In genomic region chr9:121767176-121767769, GRCh38 we compare ENCODE assay signal across 21 cellular contexts.
A peak's percentile ranks its signal among the peaks of the same experiment; 100 is the strongest.
DNase-seq lines count a peak whose midpoint lies in the region; ATAC-seq and TF ChIP-seq lines count a peak whose summit lies in the region.
"Had no signal": no experiment of that assay in that cellular context is flagged by ENCODE, and none has a peak within 500 bp of the region (broad histone marks: within the 10 kb centered on the region; RNA-seq: fewer than 3 reads in every experiment).

No MANE protein-coding gene starts in this region.

- peaks cover 42% of the 10 kb centered on the region for H3K4me1 ChIP-seq in osteoblast (ENCODE audit: insufficient read depth, low read length)
- H3K4me1 ChIP-seq: BE2C had no signal

- no peaks in the 10 kb centered on the region for H3K79me2 ChIP-seq in osteoblast (ENCODE audit: insufficient read depth, low read length)

- H3K4me3 Mint-ChIP-seq in CD14-positive monocyte (peak overlapping the region in 1 of 2 donors; percentile 16), brain (no peak overlapping the region)
- H3K4me3 Mint-ChIP-seq: CD8-positive, alpha-beta T cell had no signal

- H3K36me3 ChIP-seq in osteoblast (ENCODE audit: insufficient read depth, low read length): peaks cover 9% of the 10 kb centered on the region

- H3K4me1 Mint-ChIP-seq in CD14-positive monocyte (no peaks in the 10 kb centered on the region), brain (peaks cover 6% of the 10 kb centered on the region)

- H3K27ac ChIP-seq in osteoblast (ENCODE audit: low read depth, low read length): no peak overlapping the region
- H3K27ac ChIP-seq: GM23248 had no signal

- H3K27me3 ChIP-seq in osteoblast (ENCODE audit: insufficient read depth, low read length): no peaks in the 10 kb centered on the region
- H3K27me3 ChIP-seq: BE2C had no signal

- H3K27me3 Mint-ChIP-seq in CD14-positive monocyte (ENCODE audit: low read depth in 3 of 3) (peaks cover 2 to 6% (median 5%) of the 10 kb centered on the region in 3 donors), brain (peaks cover 3% of the 10 kb centered on the region)

- no peak overlapping the region for H2AFZ ChIP-seq in osteoblast (ENCODE audit: low read length)
- H2AFZ ChIP-seq: GM23248 had no signal

- DNase-seq in CD14-positive monocyte (ENCODE audit: low spot score): peak; percentile 34
- DNase-seq in EH (ENCODE audit: low read depth): peak; percentile 58
- peak; percentile 92 for DNase-seq in osteoblast (ENCODE audit: insufficient read length, low spot score, missing footprints)
- no peak for DNase-seq in DMS 273 (lab: John Stamatoyannopoulos, UW; ENCODE audit: unreplicated experiment)
- no peak for DNase-seq in AG20443 (ENCODE audit: low spot score)
- DNase-seq: BE2C; CD8-positive, alpha-beta T cell; DMS79 treated with DMSO at 0.1 percent for 48 hours; GDM1; GM23248; NCI-H1092 treated with DMSO at 0.1 percent for 48 hours; NCI-H187; NCI-H226; NCI-H524 treated with DMSO at 0.1 percent for 48 hours; SHP77; SK-N-SH had no signal

- H3K4me2 ChIP-seq in osteoblast (ENCODE audit: insufficient read depth, low read length): no peak overlapping the region
- H3K4me2 ChIP-seq: SK-N-SH had no signal

- intact Hi-C loops in CD14-positive monocyte (cut with micrococcal nuclease): no loop called here

- no peaks in the 10 kb centered on the region for H4K20me1 ChIP-seq in osteoblast (ENCODE audit: insufficient read depth, low read length)

- TF ChIP-seq CTCF in CD14-positive monocyte (IDR thresholded peaks at IDR 0.05) (no peak), brain (conservative IDR thresholded peaks at IDR 0.05) (no peak), osteoblast (IDR thresholded peaks at IDR 0.05; ENCODE audit: extremely low read depth, low read depth, low read length) (no peak)

- no peaks in the 10 kb centered on the region for H3K9me3 Mint-ChIP-seq in CD14-positive monocyte
- H3K9me3 Mint-ChIP-seq in brain: no peaks in the 10 kb centered on the region
- H3K9me3 Mint-ChIP-seq: CD8-positive, alpha-beta T cell had no signal

- H3K36me3 Mint-ChIP-seq in CD14-positive monocyte (no peaks in the 10 kb centered on the region), brain (peaks cover 63% of the 10 kb centered on the region)
- H3K36me3 Mint-ChIP-seq: CD8-positive, alpha-beta T cell had no signal

- H3K27ac Mint-ChIP-seq in CD14-positive monocyte (peak overlapping the region in 1 of 7 donors; percentile 41), brain (peak overlapping the region in 3 of 5 experiments; percentile 19 to 46 (median 31))
- H3K27ac Mint-ChIP-seq: CD8-positive, alpha-beta T cell had no signal

- no peaks in the 10 kb centered on the region for H3K9me3 ChIP-seq in osteoblast (ENCODE audit: low read depth, low read length)
- H3K9me3 ChIP-seq: BE2C, SK-N-SH had no signal

- ATAC-seq in HG03135 (IDR thresholded peaks at IDR 0.05; ENCODE audit: unreplicated experiment): no peak
- ATAC-seq: CD8-positive, alpha-beta T cell; HCT116; HepG2; Panc1 had no signal

- H3K4me3 ChIP-seq in osteoblast (ENCODE audit: insufficient read depth, low read length): no peak overlapping the region
- H3K4me3 ChIP-seq: GM23248 had no signal

Comparison
In these comparisons a context has a peak if more than half of its experiments do, and no peak if none do; other contexts are left out.
1. DNase-seq: peak in CD14-positive monocyte (single experiment), EH (single experiment) and osteoblast (single experiment); none in DMS 273 (single experiment) and AG20443 (single experiment).